13 cellular contexts compared by ENCODE assay signal in the genomic region with DNA sequence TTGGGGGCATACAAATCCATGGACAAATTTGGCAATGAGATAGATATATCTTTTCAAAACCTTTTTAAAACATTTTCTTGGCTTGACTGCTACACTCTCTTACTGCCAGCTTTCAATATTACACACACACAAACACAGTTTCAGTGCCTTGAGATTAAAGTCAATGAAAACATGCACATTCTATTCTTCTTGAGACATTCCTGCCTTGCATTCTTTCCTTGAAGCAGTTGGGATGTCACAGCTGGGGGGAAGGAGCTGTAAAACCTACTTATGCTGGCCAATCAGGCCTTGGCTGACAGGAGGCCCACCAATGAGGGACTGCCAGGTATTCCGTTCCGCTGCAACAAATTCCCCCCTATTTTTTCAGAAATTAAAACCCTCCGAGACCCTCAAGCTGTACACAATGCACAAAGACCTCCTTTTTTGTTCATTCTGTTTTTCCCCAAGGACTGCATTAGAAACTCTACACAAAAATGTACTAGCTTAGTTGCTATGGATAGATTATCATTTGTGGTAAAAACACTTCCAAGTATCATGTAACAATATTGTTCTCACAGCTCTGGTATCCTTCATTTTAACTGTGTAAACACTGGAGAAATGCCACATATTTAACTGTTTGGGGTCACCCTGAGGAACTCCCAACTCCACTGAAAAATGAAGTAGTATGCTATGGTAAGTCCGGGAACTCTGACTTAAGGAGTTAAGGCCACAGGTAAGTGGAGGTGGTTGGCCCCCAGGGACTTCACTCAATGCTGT. TPM values are rescaled to one million over a fixed set of nuclear protein-coding genes. Genes with fewer than 3 reads are reported as not detected.
DNase-seq lines count a peak whose midpoint lies in the region; ATAC-seq, FAIRE-seq and TF ChIP-seq lines count a peak whose summit lies in the region.
"Had no signal": no experiment of that assay in that cellular context is flagged by ENCODE, and none has a peak within 500 bp of the region (broad histone marks: within the 10 kb centered on the region; RNA-seq: fewer than 3 reads in every experiment).

No MANE protein-coding gene starts in this region.

- no peaks in the 10 kb centered on the region for H3K36me3 ChIP-seq in Caco-2 (ENCODE audit: control insufficient read depth, insufficient read depth, low read length)
- no peaks in the 10 kb centered on the region for H3K36me3 ChIP-seq in parathyroid adenoma (ENCODE audit: control insufficient read depth, insufficient read depth, low read length)

- H2AFZ ChIP-seq in parathyroid adenoma, result no peak overlapping the region

- peaks cover 2% of the 10 kb centered on the region for H3K79me2 ChIP-seq in parathyroid adenoma

- no peak for TF ChIP-seq CTCF in Caco-2 (IDR thresholded peaks at IDR 0.05; ENCODE audit: insufficient read depth in 1 of 2, low read depth in 1 of 2, low read length in 1 of 2, severe bottlenecking in 1 of 2, unreplicated experiment in 1 of 2)
- TF ChIP-seq CTCF in VCaP (conservative IDR thresholded peaks at IDR 0.05), result no peak
- TF ChIP-seq CTCF in parathyroid adenoma (IDR thresholded peaks at IDR 0.05), result no peak
- TF ChIP-seq CTCF in GM20000 (IDR thresholded peaks at IDR 0.05; ENCODE audit: extremely low read depth, missing control alignments), result no peak

- H3K4me1 Mint-ChIP-seq in Caco-2 (ENCODE audit: low read depth, unreplicated experiment), result peaks cover 25% of the 10 kb centered on the region
- no peaks in the 10 kb centered on the region for H3K4me1 Mint-ChIP-seq in stimulated activated naive B cell treated with anti-CD40 and anti-IgM and Interleukin-4, amounts not matched to agents 10 μg/mL and 1 μg/mL and 100 μg/mL, for 72 hours

- POLR2A ChIA-PET in Caco-2 (lab: Charles Lee), result no interaction called here

- no peaks in the 10 kb centered on the region for H3K36me3 Mint-ChIP-seq in Caco-2 (ENCODE audit: insufficient read depth, unreplicated experiment)
- no peaks in the 10 kb centered on the region for H3K36me3 Mint-ChIP-seq in stimulated activated naive B cell treated with anti-CD40 and anti-IgM and Interleukin-4, amounts not matched to agents 10 μg/mL and 1 μg/mL and 100 μg/mL, for 72 hours

- DNase-seq in Caco-2, result peak; percentile 18 to 43
- DNase-seq in left cardiac atrium, result no peak
- no peak for DNase-seq in GM12891 (ENCODE audit: insufficient read length, low spot score)
- DNase-seq in GM20000 (ENCODE audit: low spot score), result no peak
- no peak for DNase-seq in stimulated activated naive B cell treated with anti-CD40 and anti-IgM and Interleukin-4, amounts not matched to agents 10 μg/mL and 1 μg/mL and 100 μg/mL, for 72 hours
- DNase-seq: activated T-cell treated with anti-CD3 and anti-CD28 coated beads, Interleukin-2, amount 50 U/mL, for 1 hour; effector memory CD8-positive, alpha-beta T cell; mucosa of descending colon; NCI-H2171 had no signal

- H3K9ac ChIP-seq in parathyroid adenoma, result no peak overlapping the region

- no peak overlapping the region for H3K4me3 Mint-ChIP-seq in Caco-2 (ENCODE audit: unreplicated experiment)
- no peak overlapping the region for H3K4me3 Mint-ChIP-seq in stimulated activated naive B cell treated with anti-CD40 and anti-IgM and Interleukin-4, amounts not matched to agents 10 μg/mL and 1 μg/mL and 100 μg/mL, for 72 hours
- H3K4me3 Mint-ChIP-seq: effector memory CD8-positive, alpha-beta T cell had no signal

- TF ChIP-seq POLR2A in GM12891 (IDR thresholded peaks at IDR 0.05; ENCODE audit: low read depth, low read length), result no peak

- no peak overlapping the region for H3K4me3 ChIP-seq in Caco-2 (ENCODE audit: low read depth, low read length)
- no peak overlapping the region for H3K4me3 ChIP-seq in parathyroid adenoma (ENCODE audit: low read depth, low read length)
- H3K4me3 ChIP-seq: mucosa of descending colon had no signal

- H3K4me1 ChIP-seq in Caco-2 (peaks cover 21% of the 10 kb centered on the region), parathyroid adenoma (peaks cover 23% of the 10 kb centered on the region)

- H3K9me3 Mint-ChIP-seq in Caco-2 (ENCODE audit: unreplicated experiment), result no peaks in the 10 kb centered on the region
- H3K9me3 Mint-ChIP-seq in stimulated activated naive B cell treated with anti-CD40 and anti-IgM and Interleukin-4, amounts not matched to agents 10 μg/mL and 1 μg/mL and 100 μg/mL, for 72 hours, result no peaks in the 10 kb centered on the region
- H3K9me3 Mint-ChIP-seq: effector memory CD8-positive, alpha-beta T cell had no signal

- no peak overlapping the region for H3K4me2 ChIP-seq in parathyroid adenoma (ENCODE audit: low read length)

- H3K27me3 ChIP-seq in Caco-2 (replicated peaks; ENCODE audit: control insufficient read depth, insufficient read depth, low read length), result no peaks in the 10 kb centered on the region
- H3K27me3 ChIP-seq in parathyroid adenoma (ENCODE audit: control insufficient read depth, insufficient read depth, low read length), result no peaks in the 10 kb centered on the region

- no peaks in the 10 kb centered on the region for H3K27me3 Mint-ChIP-seq in Caco-2 (ENCODE audit: insufficient read depth, unreplicated experiment)
- peaks cover 0 to 17% of the 10 kb centered on the region in 2 donors for H3K27me3 Mint-ChIP-seq in stimulated activated naive B cell treated with anti-CD40 and anti-IgM and Interleukin-4, amounts not matched to agents 10 μg/mL and 1 μg/mL and 100 μg/mL, for 72 hours

- intact Hi-C loops in Caco-2 (cut with micrococcal nuclease; ENCODE audit: unreplicated experiment), result no loop called here
- intact Hi-C loops in left cardiac atrium (cut with DNase I), result no loop called here

- peak; percentile 38 to 40 for ATAC-seq in left cardiac atrium
- no peak for ATAC-seq in GM18867 (IDR thresholded peaks at IDR 0.05; ENCODE audit: unreplicated experiment)
- ATAC-seq in stimulated activated naive B cell treated with anti-CD40 and anti-IgM and Interleukin-4, amounts not matched to agents 10 μg/mL and 1 μg/mL and 100 μg/mL, for 72 hours (replicated peaks), result no peak
- ATAC-seq: effector memory CD8-positive, alpha-beta T cell; mucosa of descending colon had no signal

- FAIRE-seq in GM12891 (lab: Jason Lieb, UNC), result no peak
- FAIRE-seq: GM18507 had no signal

- no TSS peak for BruUV-seq in Caco-2 (replicated peaks; lab: Mats Ljungman, UMichigan)

- H3K27ac ChIP-seq in VCaP, result peak overlapping the region; percentile 62
- peak overlapping the region; percentile 40 for H3K27ac ChIP-seq in parathyroid adenoma

- H3K27ac Mint-ChIP-seq in Caco-2 (ENCODE audit: unreplicated experiment), result no peak overlapping the region
- no peak overlapping the region for H3K27ac Mint-ChIP-seq in stimulated activated naive B cell treated with anti-CD40 and anti-IgM and Interleukin-4, amounts not matched to agents 10 μg/mL and 1 μg/mL and 100 μg/mL, for 72 hours
- H3K27ac Mint-ChIP-seq: effector memory CD8-positive, alpha-beta T cell had no signal

- CTCF ChIA-PET in Caco-2 (lab: Charles Lee), result interaction anchor here (1.0 to 2.5 kb wide), 3 partner anchors 13 to 127 kb away, joined by 3 to 10 read pairs (median 8); no protein-coding TSS in a partner anchor

- H3K9me3 ChIP-seq in Caco-2 (no peaks in the 10 kb centered on the region), parathyroid adenoma (ENCODE audit: control insufficient read depth, low read length) (no peaks in the 10 kb centered on the region)
- H3K9me3 ChIP-seq: mucosa of descending colon had no signal

TF ChIP-seq in GM12891, 5 proteins besides CTCF, POLR2A, EP300 and RAD21:
- TF ChIP-seq TAF1 (IDR thresholded peaks at IDR 0.05; ENCODE audit: low read depth, low read length) (no peak), POLR2AphosphoS5 (IDR thresholded peaks at IDR 0.05; ENCODE audit: low read depth, low read length) (no peak), SPI1 (IDR thresholded peaks at IDR 0.05; ENCODE audit: low read depth, low read length) (no peak), PAX5 (IDR thresholded peaks at IDR 0.05; ENCODE audit: insufficient read depth, low read length, severe bottlenecking) (no peak), POU2F2 (IDR thresholded peaks at IDR 0.05; ENCODE audit: low read depth, low read length) (no peak)

RNA-seq across cellular contexts. Expression of gene FSTL1, which starts 18.5 kb away (rescaled TPM):
- total RNA-seq in Caco-2 (2022) (1.4 and 2.9 TPM in 2 replicates), left cardiac atrium (100 to 1,000 TPM; 376 to 503 TPM)
- 0.09 TPM for polyA plus RNA-seq in GM12891 (2012; ENCODE audit: low read depth, missing spikeins)

Comparison
In these comparisons a context has a peak if more than half of its experiments do, and no peak if none do; other contexts are left out.
1. DNase-seq: peak in Caco-2 (2 of 2); none in left cardiac atrium (single experiment), GM12891 (single experiment), GM20000 (single experiment) and stimulated activated naive B cell treated with anti-CD40 and anti-IgM and Interleukin-4, amounts not matched to agents 10 μg/mL and 1 μg/mL and 100 μg/mL, for 72 hours (single experiment).
2. ATAC-seq: peak in left cardiac atrium (2 of 2); none in GM18867 (single experiment) and stimulated activated naive B cell treated with anti-CD40 and anti-IgM and Interleukin-4, amounts not matched to agents 10 μg/mL and 1 μg/mL and 100 μg/mL, for 72 hours (0 of 2).
3. RNA of gene FSTL1, which starts 18.5 kb away (total RNA-seq): 376 to 503 TPM in left cardiac atrium; 1.4 to 2.9 TPM in Caco-2; every median in the first group is over 10 times any median in the second.